Comparison of ENCODE assay signal across 11 cellular contexts in genomic region chr20:58714340-58714922, GRCh38. TPM values are rescaled to one million over a fixed set of nuclear protein-coding genes. Genes with fewer than 3 reads are reported as not detected.
DNase-seq lines count a peak whose midpoint lies in the region; ATAC-seq and TF ChIP-seq lines count a peak whose summit lies in the region.
"Had no signal": no experiment of that assay in that cellular context is flagged by ENCODE, and none has a peak within 500 bp of the region (broad histone marks: within the 10 kb centered on the region; RNA-seq: fewer than 3 reads in every experiment).

No MANE protein-coding gene starts in this region.

- intact Hi-C loops in Panc1 (cut with micrococcal nuclease; ENCODE audit: unreplicated experiment) = no loop called here
- intact Hi-C loops in right cardiac atrium (cut with DNase I) = no loop called here
- intact Hi-C loops in spleen (cut with DNase I; ENCODE audit: low total_unique reads) = no loop called here

- H3K9me3 ChIP-seq in Panc1 (ENCODE audit: control insufficient read depth, insufficient read depth, low read depth, low read length) (no peaks in the 10 kb centered on the region), right cardiac atrium (ENCODE audit: control insufficient read depth, low read length) (no peaks in the 10 kb centered on the region), spleen (no peaks in the 10 kb centered on the region)
- H3K9me3 ChIP-seq: vagina had no signal

- no peak for TF ChIP-seq CTCF in Panc1 (IDR thresholded peaks at IDR 0.05)
- TF ChIP-seq CTCF in spleen (IDR thresholded peaks at IDR 0.05 in 8 of 11, conservative IDR thresholded peaks at IDR 0.05 in 3 of 11) = no peak

- POLR2A ChIA-PET in Panc1 (lab: Charles Lee) = no interaction called here

- no peaks in the 10 kb centered on the region for H3K4me1 ChIP-seq in Panc1 (ENCODE audit: control insufficient read depth, insufficient read depth, low read length)
- no peaks in the 10 kb centered on the region for H3K4me1 ChIP-seq in right cardiac atrium (ENCODE audit: control insufficient read depth, insufficient read depth, low read length)
- no peaks in the 10 kb centered on the region for H3K4me1 ChIP-seq in spleen
- H3K4me1 ChIP-seq: vagina had no signal

- BruUV-seq in Panc1 (replicated peaks; lab: Mats Ljungman, UMichigan) = no TSS peak

- H3K27me3 ChIP-seq in Panc1 (ENCODE audit: control insufficient read depth, insufficient read depth, low read length) (no peaks in the 10 kb centered on the region), right cardiac atrium (ENCODE audit: control insufficient read depth, insufficient read depth) (no peaks in the 10 kb centered on the region), spleen (replicated peaks in 1 of 7) (peaks cover 0 to 2% (median 0%) of the 10 kb centered on the region in 7 donors)
- H3K27me3 ChIP-seq: vagina had no signal

- no peak overlapping the region for H3K4me3 ChIP-seq in Panc1 (ENCODE audit: low read depth in 2 of 2, low read length in 2 of 2)
- H3K4me3 ChIP-seq in right cardiac atrium (ENCODE audit: low read length) = no peak overlapping the region
- H3K4me3 ChIP-seq in spleen = no peak overlapping the region
- H3K4me3 ChIP-seq: vagina had no signal

- no peaks in the 10 kb centered on the region for H3K36me3 ChIP-seq in Panc1 (ENCODE audit: control insufficient read depth, insufficient read depth, low read length)
- H3K36me3 ChIP-seq in spleen = peaks cover 0 to 59% (median 15%) of the 10 kb centered on the region in 6 donors
- H3K36me3 ChIP-seq: vagina had no signal

- DNase-seq in activated CD8-positive, alpha-beta memory T cell treated with anti-CD3 and anti-CD28 coated beads for 24 hours = peak; percentile 49
- no peak for DNase-seq in activated CD8-positive, alpha-beta memory T cell treated with anti-CD3 and anti-CD28 coated beads, Interleukin-2, amount 50 U/mL, for 4 hours
- DNase-seq in Panc1 (ENCODE audit: low read depth, low spot score) (no peak), right cardiac atrium (peak in 2 of 3 donors; percentile 4 to 34), spleen (peak; percentile 61), KBM-7 (no peak), foreskin melanocyte (no peak)
- DNase-seq in NK-92 treated with Interleukin-12 subunit alpha and Interleukin-12 subunit beta, amount 100 ng/mL, for 24 hours (lab: John Stamatoyannopoulos, UW) = no peak
- DNase-seq: activated CD8-positive, alpha-beta memory T cell treated with anti-CD3 and anti-CD28 coated beads, Interleukin-2, amount 50 U/mL, for 48 hours; NCI-H2171 had no signal

- ATAC-seq in Panc1 (peak; percentile 32; the same call in 1 of the 2 replicates), right cardiac atrium (no peak)

- 92% methylated on average over 16 of the region's 16 CpGs for WGBS in right cardiac atrium
- 92 to 97% (median 96%) methylated on average over 8 to 16 of the region's 16 CpGs for WGBS in spleen, 5 donors

- H3K27ac ChIP-seq in Panc1 (ENCODE audit: low read length) (no peak overlapping the region), right cardiac atrium (ENCODE audit: low read length) (no peak overlapping the region), spleen (no peak overlapping the region)
- H3K27ac ChIP-seq: vagina had no signal

- TF ChIP-seq POLR2A in spleen (IDR thresholded peaks at IDR 0.05) = no peak

- CTCF ChIA-PET in Panc1 (lab: Charles Lee) = interaction anchor here (0.6 kb wide), 1 partner anchor 156 kb away, joined by 7 read pairs; no protein-coding TSS in a partner anchor

- in situ Hi-C loops in Panc1 (cut with HindIII; ENCODE audit: low pct_unique_long_range_greater_than_20kb, low sequenced_read_pairs) (no loop called here), KBM-7 (cut with MboI; ENCODE audit: low pct_unique_long_range_greater_than_20kb, low sequenced_read_pairs) (no loop called here)

RNA-seq across cellular contexts. Expression of gene NPEPL1, which starts 21.8 kb away (rescaled TPM):
- total RNA-seq in Panc1 (2021; ENCODE audit: unreplicated experiment) (27.4 TPM), right cardiac atrium (10 to 100 TPM; 22.0 to 28.8 (median 23.0) TPM), spleen (10 to 100 TPM; 31.7 to 61.7 (median 56.4) TPM)
- 52.0 TPM for polyA plus RNA-seq in Panc1 (2012; ENCODE audit: insufficient read length)
- polyA plus RNA-seq in right cardiac atrium (26.1 TPM), spleen (10 to 100 TPM; 19.3 to 56.7 (median 50.6) TPM)

Comparison
In these comparisons a context has a peak if more than half of its experiments do, and no peak if none do; other contexts are left out.
1. DNase-seq: peak in activated CD8-positive, alpha-beta memory T cell treated with anti-CD3 and anti-CD28 coated beads for 24 hours (single experiment), right cardiac atrium (2 of 3) and spleen (single experiment); none in activated CD8-positive, alpha-beta memory T cell treated with anti-CD3 and anti-CD28 coated beads, Interleukin-2, amount 50 U/mL, for 4 hours (single experiment), Panc1 (single experiment), KBM-7 (single experiment), foreskin melanocyte (single experiment) and NK-92 treated with Interleukin-12 subunit alpha and Interleukin-12 subunit beta, amount 100 ng/mL, for 24 hours (single experiment).